Comparison of ENCODE assay signal across 33 cellular contexts in genomic region chr2:210899131-210899530, GRCh38.
A peak's percentile ranks its signal among the peaks of the same experiment; 100 is the strongest.
DNase-seq lines count a peak whose midpoint lies in the region; ATAC-seq, FAIRE-seq and TF ChIP-seq lines count a peak whose summit lies in the region.
"Had no signal": no experiment of that assay in that cellular context is flagged by ENCODE, and none has a peak within 500 bp of the region (broad histone marks: within the 10 kb centered on the region; RNA-seq: fewer than 3 reads in every experiment).

No MANE protein-coding gene starts in this region.

- H3K4me1 Mint-ChIP-seq in astrocyte (ENCODE audit: low read depth, unreplicated experiment) = peaks cover 4% of the 10 kb centered on the region
- H3K4me1 Mint-ChIP-seq: activated CD4-positive, alpha-beta T cell treated with anti-CD3 and anti-CD28 coated beads, Interleukin-2, amount 10 ng/mL, durations not matched to agents 24 days and 14 days; activated naive CD8-positive, alpha-beta T cell treated with anti-CD3 and anti-CD28 coated beads for 36 hours; stimulated activated memory B cell treated with anti-CD40 and anti-IgM and Interleukin-4, amounts not matched to agents 10 μg/mL and 1 μg/mL and 100 μg/mL, for 72 hours; T-cell; WTC11 had no signal

- H3K4me1 ChIP-seq in astrocyte (ENCODE audit: insufficient read depth, low read length) = no peaks in the 10 kb centered on the region
- H3K4me1 ChIP-seq: BLaER1, colonic mucosa, heart left ventricle, lower lobe of right lung had no signal

- no peak for ATAC-seq in HG02763 (IDR thresholded peaks at IDR 0.05; ENCODE audit: unreplicated experiment)
- ATAC-seq: effector memory CD8-positive, alpha-beta T cell; heart left ventricle; lower lobe of right lung; mucosa of descending colon; natural killer cell treated with Interleukin-12 subunit alpha and Interleukin-12 subunit beta and Interleukin-15 and Interleukin-18, amount 100 ng/mL, for 72 hours; stimulated activated memory B cell treated with anti-CD40 and anti-IgM and Interleukin-4, amounts not matched to agents 10 μg/mL and 1 μg/mL and 100 μg/mL, for 72 hours; T-cell; WTC11 had no signal

- H3K36me3 ChIP-seq in astrocyte (ENCODE audit: insufficient read depth, low read length) = no peaks in the 10 kb centered on the region
- H3K36me3 ChIP-seq: BLaER1, cardiac muscle cell, colonic mucosa, heart left ventricle, lower lobe of right lung had no signal

- H3K4me2 ChIP-seq in astrocyte (ENCODE audit: low read length) = no peak overlapping the region
- H3K4me2 ChIP-seq: BLaER1 had no signal

- no peak overlapping the region for H3K27ac ChIP-seq in astrocyte (ENCODE audit: low read depth, low read length)
- H3K27ac ChIP-seq: BLaER1, cardiac muscle cell, colonic mucosa, heart left ventricle, lower lobe of right lung had no signal

- H3K9me3 Mint-ChIP-seq in astrocyte (ENCODE audit: unreplicated experiment) = no peaks in the 10 kb centered on the region
- H3K9me3 Mint-ChIP-seq: activated CD4-positive, alpha-beta T cell treated with anti-CD3 and anti-CD28 coated beads, Interleukin-2, amount 10 ng/mL, durations not matched to agents 24 days and 14 days; activated naive CD8-positive, alpha-beta T cell treated with anti-CD3 and anti-CD28 coated beads for 36 hours; WTC11 had no signal

- H2AFZ ChIP-seq in astrocyte (ENCODE audit: low read depth, low read length) = no peak overlapping the region

- FAIRE-seq in D721Med (lab: Jason Lieb, UNC) (peak; percentile 77), astrocyte (lab: Jason Lieb, UNC) (no peak)
- FAIRE-seq: kidney had no signal

- H3K27ac Mint-ChIP-seq in astrocyte (ENCODE audit: unreplicated experiment) = no peak overlapping the region
- H3K27ac Mint-ChIP-seq: activated CD4-positive, alpha-beta T cell treated with anti-CD3 and anti-CD28 coated beads, Interleukin-2, amount 10 ng/mL, durations not matched to agents 24 days and 14 days; activated naive CD8-positive, alpha-beta T cell treated with anti-CD3 and anti-CD28 coated beads for 36 hours; effector memory CD8-positive, alpha-beta T cell; natural killer cell treated with Interleukin-12 subunit alpha and Interleukin-12 subunit beta and Interleukin-15 and Interleukin-18, amount 100 ng/mL, for 72 hours; stimulated activated memory B cell treated with anti-CD40 and anti-IgM and Interleukin-4, amounts not matched to agents 10 μg/mL and 1 μg/mL and 100 μg/mL, for 72 hours; T-cell; WTC11 had no signal

- H3K27me3 ChIP-seq in astrocyte (ENCODE audit: insufficient read depth, low read length) = no peaks in the 10 kb centered on the region
- H3K27me3 ChIP-seq: BLaER1, cardiac muscle cell, colonic mucosa, heart left ventricle had no signal

- DNase-seq in D721Med (ENCODE audit: insufficient read length, low spot score) = no peak
- peak; percentile 4 for DNase-seq in HS-27A (ENCODE audit: low read depth)
- peak; percentile 26 for DNase-seq in astrocyte (ENCODE audit: low read depth)
- peak; percentile 1 for DNase-seq in hepatic stellate cell (ENCODE audit: low spot score)
- no peak for DNase-seq in cortex of kidney (lab: John Stamatoyannopoulos, UW)
- no peak for DNase-seq in NCI-H2196 (lab: John Stamatoyannopoulos, UW; ENCODE audit: unreplicated experiment)
- DNase-seq in HuH-7 (ENCODE audit: low spot score) = no peak
- DNase-seq: activated CD4-positive, alpha-beta T cell treated with anti-CD3 and anti-CD28 coated beads, Interleukin-2, amount 10 ng/mL, durations not matched to agents 24 days and 14 days; activated CD8-positive, alpha-beta memory T cell treated with anti-CD3 and anti-CD28 coated beads for 24 hours; activated effector memory CD4-positive, alpha-beta T cell treated with Interleukin-2 at 50 U/mL for 16 hours; activated naive CD8-positive, alpha-beta T cell treated with anti-CD3 and anti-CD28 coated beads for 36 hours; anterior cingulate cortex; colonic mucosa; DMS79; effector memory CD8-positive, alpha-beta T cell; GF-D8; heart left ventricle; kidney; lower lobe of right lung; mucosa of descending colon; MV-4-11; NCI-H1436 treated with DMSO at 0.1 percent for 48 hours; NCI-H2107; NCI-H446; NCI-H774; T-cell; trophoblast cell had no signal

- TF ChIP-seq CTCF in D721Med (IDR thresholded peaks at IDR 0.05; ENCODE audit: insufficient read depth, missing control alignments) (no peak), astrocyte (IDR thresholded peaks at IDR 0.05; ENCODE audit: insufficient read depth, low read depth, low read length) (no peak)

- H3K36me3 Mint-ChIP-seq in astrocyte (ENCODE audit: low read depth, unreplicated experiment) = no peaks in the 10 kb centered on the region
- H3K36me3 Mint-ChIP-seq: activated naive CD8-positive, alpha-beta T cell treated with anti-CD3 and anti-CD28 coated beads for 36 hours; natural killer cell treated with Interleukin-12 subunit alpha and Interleukin-12 subunit beta and Interleukin-15 and Interleukin-18, amount 100 ng/mL, for 72 hours; stimulated activated memory B cell treated with anti-CD40 and anti-IgM and Interleukin-4, amounts not matched to agents 10 μg/mL and 1 μg/mL and 100 μg/mL, for 72 hours; T-cell; WTC11 had no signal

- no peak overlapping the region for H3K4me3 ChIP-seq in astrocyte (ENCODE audit: insufficient read depth, low read depth, low read length)
- H3K4me3 ChIP-seq: BLaER1, cardiac muscle cell, colonic mucosa, heart left ventricle, lower lobe of right lung, mucosa of descending colon had no signal

- no peaks in the 10 kb centered on the region for H4K20me1 ChIP-seq in astrocyte (ENCODE audit: insufficient read depth, low read length)
- H4K20me1 ChIP-seq: BLaER1 had no signal

- no peaks in the 10 kb centered on the region for H3K79me2 ChIP-seq in astrocyte (ENCODE audit: insufficient read depth, low read length)

- H3K9ac ChIP-seq in astrocyte (ENCODE audit: low read length) = no peak overlapping the region
- H3K9ac ChIP-seq: BLaER1 had no signal

- no peak overlapping the region for H3K4me3 Mint-ChIP-seq in astrocyte (ENCODE audit: unreplicated experiment)
- H3K4me3 Mint-ChIP-seq: activated CD4-positive, alpha-beta T cell treated with anti-CD3 and anti-CD28 coated beads, Interleukin-2, amount 10 ng/mL, durations not matched to agents 24 days and 14 days; activated naive CD8-positive, alpha-beta T cell treated with anti-CD3 and anti-CD28 coated beads for 36 hours; effector memory CD8-positive, alpha-beta T cell; natural killer cell treated with Interleukin-12 subunit alpha and Interleukin-12 subunit beta and Interleukin-15 and Interleukin-18, amount 100 ng/mL, for 72 hours; stimulated activated memory B cell treated with anti-CD40 and anti-IgM and Interleukin-4, amounts not matched to agents 10 μg/mL and 1 μg/mL and 100 μg/mL, for 72 hours; T-cell; WTC11 had no signal

- no peaks in the 10 kb centered on the region for H3K9me3 ChIP-seq in astrocyte (ENCODE audit: insufficient read depth, low read depth, low read length)
- H3K9me3 ChIP-seq: BLaER1, colonic mucosa, heart left ventricle, lower lobe of right lung, mucosa of descending colon had no signal

- H3K27me3 Mint-ChIP-seq in astrocyte (ENCODE audit: low read depth, unreplicated experiment) = no peaks in the 10 kb centered on the region
- H3K27me3 Mint-ChIP-seq: activated CD4-positive, alpha-beta T cell treated with anti-CD3 and anti-CD28 coated beads, Interleukin-2, amount 10 ng/mL, durations not matched to agents 24 days and 14 days; activated naive CD8-positive, alpha-beta T cell treated with anti-CD3 and anti-CD28 coated beads for 36 hours; effector memory CD8-positive, alpha-beta T cell; natural killer cell treated with Interleukin-12 subunit alpha and Interleukin-12 subunit beta and Interleukin-15 and Interleukin-18, amount 100 ng/mL, for 72 hours; stimulated activated memory B cell treated with anti-CD40 and anti-IgM and Interleukin-4, amounts not matched to agents 10 μg/mL and 1 μg/mL and 100 μg/mL, for 72 hours; T-cell had no signal

Comparison
In these comparisons a context has a peak if more than half of its experiments do, and no peak if none do; other contexts are left out.
1. DNase-seq: peak in HS-27A (single experiment), astrocyte (single experiment) and hepatic stellate cell (single experiment); none in D721Med (single experiment), cortex of kidney (single experiment), NCI-H2196 (single experiment) and HuH-7 (single experiment).